Comparison of ENCODE assay signal across 15 cellular contexts in the genomic region with DNA sequence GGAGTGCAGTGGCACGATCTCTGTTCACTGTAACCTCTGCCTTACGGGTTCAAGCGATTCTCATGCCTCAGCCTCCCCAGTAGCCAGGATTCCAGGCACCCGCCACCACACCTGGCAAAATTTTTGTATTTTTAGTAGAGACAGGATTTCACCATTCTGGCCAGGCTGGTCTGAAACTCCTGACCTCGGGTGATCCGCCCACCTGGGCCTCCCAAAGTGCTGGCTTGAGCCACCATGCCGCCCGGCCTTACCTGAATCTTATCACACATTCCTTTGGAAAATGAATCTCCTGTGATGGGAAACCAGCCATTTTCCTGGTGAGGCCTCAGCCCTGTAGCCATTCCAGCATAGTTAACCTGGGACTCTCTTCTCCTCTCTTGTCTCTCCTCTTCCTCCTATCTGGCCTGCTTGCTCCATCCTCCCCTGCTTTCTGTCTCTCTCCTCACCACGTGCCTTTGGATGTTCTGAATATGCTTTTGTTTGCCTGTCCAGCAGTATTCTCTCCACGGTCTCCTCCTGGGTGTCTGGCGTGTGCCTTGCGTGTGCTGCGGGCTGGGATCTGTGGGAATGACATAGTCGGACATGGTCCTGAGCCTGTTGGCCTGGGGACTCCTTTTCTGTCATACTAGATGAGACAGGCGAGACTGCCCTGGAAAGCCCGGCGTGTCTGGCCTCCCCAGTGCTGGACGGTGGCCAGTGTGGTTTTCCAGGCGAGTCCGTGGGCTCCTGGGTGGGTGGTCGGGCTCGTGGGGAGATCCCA. TPM values are rescaled to one million over a fixed set of nuclear protein-coding genes. Genes with fewer than 3 reads are reported as not detected.
DNase-seq lines count a peak whose midpoint lies in the region; ATAC-seq, FAIRE-seq and TF ChIP-seq lines count a peak whose summit lies in the region.
"Had no signal": no experiment of that assay in that cellular context is flagged by ENCODE, and none has a peak within 500 bp of the region (broad histone marks: within the 10 kb centered on the region; RNA-seq: fewer than 3 reads in every experiment).

No MANE protein-coding gene starts in this region.

- H3K27ac ChIP-seq in HEK293 (ENCODE audit: extremely low read depth, low read depth, low read length), result no peak overlapping the region
- H3K27ac ChIP-seq in K562 (ENCODE audit: extremely low read depth, low read depth, low read length), result no peak overlapping the region
- H3K27ac ChIP-seq in adrenal gland, result no peak overlapping the region
- H3K27ac ChIP-seq: heart left ventricle, KMS-11 had no signal

- peaks cover 26% of the 10 kb centered on the region for H3K4me1 Mint-ChIP-seq in nephron progenitor cell

- H3K4me3 ChIP-seq in HEK293 (ENCODE audit: low read depth, low read length) (no peak overlapping the region), K562 (no peak overlapping the region), adrenal gland (no peak overlapping the region)
- H3K4me3 ChIP-seq: heart left ventricle had no signal

- TF ChIP-seq CTCF in HEK293 (tag by site-specific recombination; IDR thresholded peaks at IDR 0.05) (no peak), K562 (IDR thresholded peaks at IDR 0.05 in 2 of 3, conservative IDR thresholded peaks at IDR 0.05 in 1 of 3; ENCODE audit: insufficient read depth in 2 of 3, low read depth in 1 of 3, low read length in 3 of 3) (no peak), nephron progenitor cell (IDR thresholded peaks at IDR 0.05) (no peak), adrenal gland (IDR thresholded peaks at IDR 0.05) (no peak)

- peaks cover 13% of the 10 kb centered on the region for H3K79me2 ChIP-seq in K562 (ENCODE audit: control insufficient read depth, insufficient read depth, low read length)

- H3K27me3 ChIP-seq in K562 (ENCODE audit: control insufficient read depth in 2 of 2, insufficient read depth in 2 of 2, low read length in 2 of 2) (no peaks in the 10 kb centered on the region), adrenal gland (no peaks in the 10 kb centered on the region)
- H3K27me3 ChIP-seq: heart left ventricle had no signal

- peaks cover 7% of the 10 kb centered on the region for H3K27me3 Mint-ChIP-seq in nephron progenitor cell (ENCODE audit: low read depth, poor library complexity)

- TF ChIP-seq POLR2A in K562 (conservative IDR thresholded peaks at IDR 0.05) (no peak), adrenal gland (IDR thresholded peaks at IDR 0.05) (no peak)

- H3K4me2 ChIP-seq in K562 (ENCODE audit: insufficient read depth, low read length), result no peak overlapping the region
- H3K4me2 ChIP-seq: KMS-11 had no signal

- no peak for TF ChIP-seq RAD21 in K562 (CRISPR knock-in tag; conservative IDR thresholded peaks at IDR 0.05 in 1 of 2, IDR thresholded peaks at IDR 0.05 in 1 of 2)

- ATAC-seq in K562 (no peak), Right ventricle myocardium superior (ENCODE audit: poor library complexity) (no peak)
- ATAC-seq: heart left ventricle had no signal

- H3K36me3 ChIP-seq in HEK293 (ENCODE audit: control insufficient read depth in 2 of 2, insufficient read depth in 1 of 2, low read length in 2 of 2) (no peaks in the 10 kb centered on the region), K562 (ENCODE audit: control insufficient read depth, insufficient read depth, low read length) (peaks cover 12% of the 10 kb centered on the region; the same call in 2 of the 3 replicates), adrenal gland (replicated peaks in 1 of 2) (no peaks in the 10 kb centered on the region)

- in situ Hi-C loops in K562 (cut with MboI), result no loop called here

- peak overlapping the region in 1 of 2 experiments; percentile 67; a peak in 2 of 4 replicates for H3K9ac ChIP-seq in K562 (ENCODE audit: insufficient read depth in 1 of 2, low read depth in 2 of 2, low read length in 2 of 2)
- H3K9ac ChIP-seq: KMS-11 had no signal

- H3K4me3 Mint-ChIP-seq in nephron progenitor cell, result no peak overlapping the region

- H3K4me1 ChIP-seq in HEK293 (ENCODE audit: control insufficient read depth, insufficient read depth, low read length), result no peaks in the 10 kb centered on the region
- H3K4me1 ChIP-seq in K562 (replicated peaks in 1 of 2; ENCODE audit: control insufficient read depth in 2 of 2, insufficient read depth in 2 of 2, low read length in 2 of 2), result peaks cover 0 to 46% of the 10 kb centered on the region in 2 experiments; a peak in 4 of 5 replicates
- peaks cover 3 to 4% of the 10 kb centered on the region in 2 donors for H3K4me1 ChIP-seq in adrenal gland (replicated peaks in 1 of 2)

- H2AFZ ChIP-seq in K562 (ENCODE audit: low read depth, low read length), result no peak overlapping the region

- POLR2A ChIA-PET in HEK293 (lab: Yijun Ruan, JAX) (no interaction called here), K562 (lab: Yijun Ruan, JAX) (interaction anchor here (0.8 kb wide), 1 partner anchor 42 kb away, joined by 4 read pairs; no protein-coding TSS in a partner anchor)

- no TSS peak for BruUV-seq in K562 (replicated peaks; lab: Mats Ljungman, UMichigan)

- H3K27ac Mint-ChIP-seq in nephron progenitor cell, result peak overlapping the region; percentile 2

- no peak for TF ChIP-seq EP300 in K562 (IDR thresholded peaks at IDR 0.05; ENCODE audit: low read length)

- H3K9me1 ChIP-seq in K562 (ENCODE audit: control insufficient read depth, insufficient read depth, low read length), result peaks cover 3% of the 10 kb centered on the region

- H3K9me3 ChIP-seq in HEK293 (ENCODE audit: control insufficient read depth, insufficient read depth, low read depth, low read length) (no peaks in the 10 kb centered on the region), K562 (replicated peaks; ENCODE audit: control insufficient read depth, insufficient read depth, low read depth, low read length) (no peaks in the 10 kb centered on the region), adrenal gland (replicated peaks in 1 of 3) (no peaks in the 10 kb centered on the region)
- H3K9me3 ChIP-seq: heart left ventricle had no signal

- CTCF ChIA-PET in HEK293 (lab: Yijun Ruan, JAX), result no interaction called here
- CTCF ChIA-PET in K562 (lab: Yijun Ruan, JAX; ENCODE audit: low intra/inter-chr PET ratio), result no interaction called here

- peaks cover 8% of the 10 kb centered on the region; the same call in 1 of the 2 replicates for H4K20me1 ChIP-seq in K562 (replicated peaks; ENCODE audit: control insufficient read depth, insufficient read depth, low read length)

- intact Hi-C loops in K562 (cut with micrococcal nuclease), result no loop called here
- intact Hi-C loops in Right ventricle myocardium superior (cut with DNase I), result no loop called here
- intact Hi-C loops in adrenal gland (cut with DNase I), result no loop called here

- H3K36me3 Mint-ChIP-seq in nephron progenitor cell (ENCODE audit: low read depth), result no peaks in the 10 kb centered on the region

- peak; percentile 23 for FAIRE-seq in K562 (lab: Jason Lieb, UNC)
- FAIRE-seq: islet of Langerhans had no signal

- WGBS in K562 (ENCODE audit: insufficient coverage, low coverage, missing lambda C conversion rate), result 77% methylated on average over 21 of the region's 22 CpGs
- WGBS in adrenal gland, 4 donors, result 87 to 93% (median 90%) methylated on average over 22 of the region's 22 CpGs

- DNase-seq in Ammon's horn (ENCODE audit: low spot score), result peak; percentile 66
- DNase-seq in K562 (ENCODE audit: extremely low read depth in 1 of 4, low spot score in 3 of 4), result no peak
- no peak for DNase-seq in nephron progenitor cell
- no peak for DNase-seq in COLO668 (lab: John Stamatoyannopoulos, UW; ENCODE audit: unreplicated experiment)
- no peak for DNase-seq in dermis blood vessel endothelial cell
- no peak for DNase-seq in Right ventricle myocardium superior
- no peak for DNase-seq in adrenal gland
- DNase-seq: activated CD4-positive, alpha-beta T cell treated with anti-CD3 and anti-CD28 coated beads for 48 hours; cortex of kidney; heart left ventricle; NK-92 treated with Interleukin-12 subunit alpha and Interleukin-12 subunit beta, amount 100 ng/mL, for 24 hours; stimulated activated CD4-positive, alpha-beta T cell treated with anti-CD3 and anti-CD28 coated beads, Interleukin-4, amount 100 ng/mL, for 4 hours had no signal

- H3K9me3 Mint-ChIP-seq in nephron progenitor cell, result no peaks in the 10 kb centered on the region

TF ChIP-seq in HEK293, 187 proteins besides CTCF, POLR2A, EP300 and RAD21 (continues in another document):
- no peak for TF ChIP-seq ZNF292 (tag by site-specific recombination; IDR thresholded peaks at IDR 0.05; ENCODE audit: borderline replicate concordance, low read depth)

TF ChIP-seq in K562, 482 proteins besides CTCF, POLR2A, EP300 and RAD21 (continues in another document):
- no peak for TF ChIP-seq BMI1 (IDR thresholded peaks at IDR 0.05; ENCODE audit: low read length)
- TF ChIP-seq E2F3 (CRISPR knock-in tag; IDR thresholded peaks at IDR 0.05), result no peak
- TF ChIP-seq NR2C2 (CRISPR knock-in tag; IDR thresholded peaks at IDR 0.05), result no peak
- no peak for TF ChIP-seq NR2C2 (tag; IDR thresholded peaks at IDR 0.05)
- no peak for TF ChIP-seq SP2 (IDR thresholded peaks at IDR 0.05; ENCODE audit: extremely low read depth, low read depth, low read length, poor library complexity, severe bottlenecking)
- TF ChIP-seq TGIF2 (CRISPR knock-in tag; IDR thresholded peaks at IDR 0.05), result no peak
- no peak for TF ChIP-seq RFX5 (IDR thresholded peaks at IDR 0.05; ENCODE audit: low read depth, low read length)
- no peak for TF ChIP-seq ERF (CRISPR knock-in tag; IDR thresholded peaks at IDR 0.05)
- no peak for TF ChIP-seq DMBX1 (CRISPR knock-in tag; IDR thresholded peaks at IDR 0.05; ENCODE audit: borderline replicate concordance)

RNA-seq across cellular contexts. Expression of a gene that starts 57.9 kb away (rescaled TPM):
- total RNA-seq in K562 (2011; cell fraction: chromatin; rRNA removed; ENCODE audit: low replicate concordance), result 25.1 and 67.2 TPM in 2 replicates
- total RNA-seq in K562 (2011; cell fraction: nucleolus; rRNA removed), result 37.1 and 44.9 TPM in 2 replicates
- 28.7 and 29.2 TPM in 2 replicates for total RNA-seq in K562 (2011; cell fraction: nucleoplasm; rRNA removed)
- total RNA-seq in K562 (2014; rRNA removed) (56.2 and 62.9 TPM in 2 replicates), K562 (2014; rRNA removed; fragmentation: Illumina TruSeq; extraction: Trizol) (9.5 and 10.9 TPM in 2 replicates), K562 (2015; rRNA removed; fragmentation: Illumina TruSeq; extraction: Trizol) (20.2 and 25.0 TPM in 2 replicates), K562 (2021) (61.5 and 65.5 TPM in 2 replicates), dermis blood vessel endothelial cell (72.2 and 72.4 TPM in 2 replicates), Right ventricle myocardium superior (34.3 TPM), adrenal gland (100 to 1,000 TPM in 1 of 8 donors, 10 to 100 TPM in 7; 49.9 to 118 (median 78.3) TPM)
- polyA plus RNA-seq in K562 (2011; rRNA removed) (23.9 and 48.2 TPM in 2 replicates), K562 (2014; fragmentation: Illumina TruSeq; extraction: Trizol) (36.5 and 74.6 TPM in 2 replicates), K562 (2014; fragmentation: Nextera tagmentation; extraction: Ambion mirVana) (1 to 10 TPM; 2.7 to 3.1 TPM), K562 (2014; rRNA removed) (41.0 and 44.2 TPM in 2 replicates), adrenal gland (10 to 100 TPM; 43.0 to 58.2 (median 45.9) TPM)
- 44.1 and 78.0 TPM in 2 replicates for polyA plus RNA-seq in K562 (2011; cell fraction: cytosol; rRNA removed)
- polyA plus RNA-seq in K562 (2011; cell fraction: nucleus; rRNA removed), result 49.6 and 80.3 TPM in 2 replicates
- polyA plus RNA-seq in K562 (2012), result 67.3 and 117 TPM in 2 replicates
- 11.6 and 13.9 TPM in 2 replicates for polyA minus RNA-seq in K562 (2011; rRNA and poly(A)+ RNA removed)
- polyA minus RNA-seq in K562 (2011; cell fraction: cytosol; rRNA and poly(A)+ RNA removed), result 32.4 and 46.1 TPM in 2 replicates
- polyA minus RNA-seq in K562 (2011; cell fraction: nucleus; rRNA and poly(A)+ RNA removed), result 19.9 and 22.5 TPM in 2 replicates
